Comparison of ENCODE assay signal across 9 cellular contexts in genomic region chr19:13835791-13836723, GRCh38. TPM values are rescaled to one million over a fixed set of nuclear protein-coding genes. Genes with fewer than 3 reads are reported as not detected.
A peak's percentile ranks its signal among the peaks of the same experiment; 100 is the strongest.
DNase-seq lines count a peak whose midpoint lies in the region; ATAC-seq, FAIRE-seq and TF ChIP-seq lines count a peak whose summit lies in the region.
"Had no signal": no experiment of that assay in that cellular context is flagged by ENCODE, and none has a peak within 500 bp of the region (broad histone marks: within the 10 kb centered on the region; RNA-seq: fewer than 3 reads in every experiment).

No MANE protein-coding gene starts in this region.

- no peak for TF ChIP-seq RAD21 in HepG2 (CRISPR knock-in tag; IDR thresholded peaks at IDR 0.05)

- H3K4me1 ChIP-seq in HepG2 (ENCODE audit: insufficient read depth, low read length) (peaks cover 43% of the 10 kb centered on the region), upper lobe of left lung (peaks cover 63 to 88% (median 77%) of the 10 kb centered on the region in 4 donors)

- peak overlapping the region; percentile 79 for H3K4me3 Mint-ChIP-seq in activated T-helper 2 cell treated with anti-CD3 and anti-CD28 coated beads, Interferon-gamma antibody, Interleukin-2, Interleukin-4, amounts not matched to agents 10 μg/mL and 5 μg/mL and 100 μg/mL, durations not matched to agents 14 hours and 24 hours and 36 hours (ENCODE audit: low read depth)

- peaks cover 16% of the 10 kb centered on the region for H3K79me2 ChIP-seq in HepG2 (ENCODE audit: insufficient read depth, low read length)

- DNase-seq in activated T-cell treated with anti-CD3 and anti-CD28 coated beads, Interleukin-2, amount 50 U/mL, for 1 hour, result peak; percentile 56
- no peak for DNase-seq in activated T-cell treated with anti-CD3 and anti-CD28 coated beads for 4 hours
- no peak for DNase-seq in activated T-helper 2 cell treated with anti-CD3 and anti-CD28 coated beads, Interferon-gamma antibody, Interleukin-2, Interleukin-4, amounts not matched to agents 10 μg/mL and 5 μg/mL and 100 μg/mL, durations not matched to agents 14 hours and 24 hours and 36 hours (ENCODE audit: low spot score)
- no peak for DNase-seq in HepG2 (ENCODE audit: low spot score)
- peak; percentile 85 to 87 for DNase-seq in upper lobe of left lung
- no peak for DNase-seq in amniotic stem cell (lab: John Stamatoyannopoulos, UW)
- no peak for DNase-seq in WERI-Rb-1

- CTCF ChIA-PET in HepG2 (lab: Yijun Ruan, JAX; ENCODE audit: low intra/inter-chr PET ratio, low total read pairs), result no interaction called here

- POLR2A ChIA-PET in HepG2 (lab: Yijun Ruan, JAX), result interaction anchor here (0.7 to 1.5 kb wide), 3 partner anchors 11 to 26 kb away, joined by 3 to 5 read pairs (median 3); no protein-coding TSS in a partner anchor

- H3K27ac Mint-ChIP-seq in activated T-helper 2 cell treated with anti-CD3 and anti-CD28 coated beads, Interferon-gamma antibody, Interleukin-2, Interleukin-4, amounts not matched to agents 10 μg/mL and 5 μg/mL and 100 μg/mL, durations not matched to agents 14 hours and 24 hours and 36 hours, result peak overlapping the region; percentile 99

- in situ Hi-C loops in HepG2 (cut with HindIII; ENCODE audit: extremely low pct_ligation_motif_present, low pct_unique_long_range_greater_than_20kb), result no loop called here

- TF ChIP-seq CTCF in HepG2 (CRISPR knock-in tag; IDR thresholded peaks at IDR 0.05), result no peak
- TF ChIP-seq CTCF in upper lobe of left lung (IDR thresholded peaks at IDR 0.05), result no peak
- TF ChIP-seq CTCF in WERI-Rb-1 (IDR thresholded peaks at IDR 0.05; ENCODE audit: low read depth, low read length), result no peak

- H3K9me3 Mint-ChIP-seq in activated T-helper 2 cell treated with anti-CD3 and anti-CD28 coated beads, Interferon-gamma antibody, Interleukin-2, Interleukin-4, amounts not matched to agents 10 μg/mL and 5 μg/mL and 100 μg/mL, durations not matched to agents 14 hours and 24 hours and 36 hours, result no peaks in the 10 kb centered on the region

- TF ChIP-seq EP300 in HepG2 (IDR thresholded peaks at IDR 0.05; ENCODE audit: low read depth in 2 of 2, low read length in 2 of 2), result no peak
- TF ChIP-seq EP300 in HepG2 (CRISPR knock-in tag; IDR thresholded peaks at IDR 0.05; ENCODE audit: borderline replicate concordance), result no peak
- TF ChIP-seq EP300 in upper lobe of left lung (IDR thresholded peaks at IDR 0.05), result peak in 1 of 4 donors; percentile 43

- intact Hi-C loops in activated T-helper 2 cell treated with anti-CD3 and anti-CD28 coated beads, Interferon-gamma antibody, Interleukin-2, Interleukin-4, amounts not matched to agents 10 μg/mL and 5 μg/mL and 100 μg/mL, durations not matched to agents 14 hours and 24 hours and 36 hours (cut with micrococcal nuclease), result loop anchor here (2.0 to 5.0 kb wide), 4 partner anchors 51 to 1044 kb away; partner anchors contain the start of genes IER2, JUNB and STX10
- intact Hi-C loops in HepG2 (cut with micrococcal nuclease; ENCODE audit: unreplicated experiment), result no loop called here

- H3K36me3 ChIP-seq in HepG2 (replicated peaks in 1 of 2; ENCODE audit: control insufficient read depth in 1 of 2, insufficient read depth in 2 of 2, low read length in 2 of 2) (no peaks in the 10 kb centered on the region; a peak in 2 of 5 replicates), upper lobe of left lung (peaks cover 0 to 62% (median 35%) of the 10 kb centered on the region in 4 donors), WERI-Rb-1 (no peaks in the 10 kb centered on the region)

- no peaks in the 10 kb centered on the region for H3K27me3 Mint-ChIP-seq in activated T-helper 2 cell treated with anti-CD3 and anti-CD28 coated beads, Interferon-gamma antibody, Interleukin-2, Interleukin-4, amounts not matched to agents 10 μg/mL and 5 μg/mL and 100 μg/mL, durations not matched to agents 14 hours and 24 hours and 36 hours (ENCODE audit: low read depth)

- no peak for FAIRE-seq in HepG2 (lab: Jason Lieb, UNC)

- H3K27me3 ChIP-seq in HepG2 (ENCODE audit: control insufficient read depth in 1 of 2, insufficient read depth in 2 of 2, low read length in 2 of 2), result no peaks in the 10 kb centered on the region
- no peaks in the 10 kb centered on the region for H3K27me3 ChIP-seq in upper lobe of left lung
- H3K27me3 ChIP-seq in WERI-Rb-1 (ENCODE audit: insufficient read depth, low read depth, severe bottlenecking), result no peaks in the 10 kb centered on the region

- H3K9me3 ChIP-seq in HepG2 (ENCODE audit: low read length), result no peaks in the 10 kb centered on the region
- no peaks in the 10 kb centered on the region for H3K9me3 ChIP-seq in upper lobe of left lung
- H3K9me3 ChIP-seq in WERI-Rb-1 (ENCODE audit: severe bottlenecking), result no peaks in the 10 kb centered on the region

- BruUV-seq in HepG2 (replicated peaks; lab: Mats Ljungman, UMichigan), result no TSS peak

- H3K4me1 Mint-ChIP-seq in activated T-helper 2 cell treated with anti-CD3 and anti-CD28 coated beads, Interferon-gamma antibody, Interleukin-2, Interleukin-4, amounts not matched to agents 10 μg/mL and 5 μg/mL and 100 μg/mL, durations not matched to agents 14 hours and 24 hours and 36 hours (ENCODE audit: low read depth), result peaks cover 36% of the 10 kb centered on the region

- H3K36me3 Mint-ChIP-seq in activated T-helper 2 cell treated with anti-CD3 and anti-CD28 coated beads, Interferon-gamma antibody, Interleukin-2, Interleukin-4, amounts not matched to agents 10 μg/mL and 5 μg/mL and 100 μg/mL, durations not matched to agents 14 hours and 24 hours and 36 hours (ENCODE audit: low read depth), result peaks cover 61% of the 10 kb centered on the region

- no peak for TF ChIP-seq POLR2A in HepG2 (IDR thresholded peaks at IDR 0.05; ENCODE audit: insufficient read depth in 1 of 2, low read depth in 2 of 2, low read length in 2 of 2)
- TF ChIP-seq POLR2A in upper lobe of left lung (IDR thresholded peaks at IDR 0.05), result peak in 1 of 4 donors; percentile 8

- H3K4me2 ChIP-seq in HepG2 (ENCODE audit: low read depth, low read length), result no peak overlapping the region

- no peak overlapping the region for H2AFZ ChIP-seq in HepG2 (ENCODE audit: low read length)

- H3K9ac ChIP-seq in HepG2 (ENCODE audit: insufficient read depth, low read depth, low read length), result no peak overlapping the region

- H3K4me3 ChIP-seq in HepG2 (replicated peaks in 1 of 3; ENCODE audit: insufficient read depth in 1 of 3, low read depth in 2 of 3, low read length in 3 of 3) (no peak overlapping the region), upper lobe of left lung (peak overlapping the region in 3 of 4 donors; percentile 8 to 96 (median 11)), WERI-Rb-1 (ENCODE audit: low read depth, low read length) (no peak overlapping the region)

- no peaks in the 10 kb centered on the region for H4K20me1 ChIP-seq in HepG2 (ENCODE audit: insufficient read depth, low read length)

- ATAC-seq in HepG2 (no peak), upper lobe of left lung (ENCODE audit: low FRiP score in 2 of 2) (no peak)
- no peak for ATAC-seq in activated CD4-positive, CD25-positive, alpha-beta regulatory T cell treated with anti-CD3 and anti-CD28 coated beads, Interleukin-2, amount 50 U/mL, for 24 hours

- no peak overlapping the region for H3K27ac ChIP-seq in HepG2 (ENCODE audit: extremely low read length, insufficient read depth, low read length)
- H3K27ac ChIP-seq in upper lobe of left lung, result peak overlapping the region; percentile 99 to 100 (median 100)
- no peak overlapping the region for H3K27ac ChIP-seq in WERI-Rb-1

- 93% methylated on average over 14 of the region's 21 CpGs for WGBS in HepG2 (ENCODE audit: low lambda C conversion rate)
- 35 to 36% methylated on average over 11 to 17 of the region's 21 CpGs for WGBS in upper lobe of left lung, 2 donors

RNA-seq across cellular contexts. Expression of gene ZSWIM4, which starts 40.8 kb away (rescaled TPM):
- 9.8 and 10.6 TPM in 2 replicates for total RNA-seq in activated T-helper 2 cell treated with anti-CD3 and anti-CD28 coated beads, Interferon-gamma antibody, Interleukin-2, Interleukin-4, amounts not matched to agents 10 μg/mL and 5 μg/mL and 100 μg/mL, durations not matched to agents 14 hours and 24 hours and 36 hours
- 0.27 and 0.33 TPM in 2 replicates for total RNA-seq in HepG2 (2016; rRNA removed; fragmentation: Illumina TruSeq; extraction: Trizol)
- total RNA-seq in HepG2 (2016; cell fraction: cytosol; rRNA removed; fragmentation: Illumina TruSeq; extraction: Trizol; ENCODE audit: low read depth), result 0.10 and 0.35 TPM in 2 replicates
- 0.22 and 0.28 TPM in 2 replicates for total RNA-seq in HepG2 (2016; cell fraction: insoluble cytoplasmic fraction; rRNA removed; fragmentation: Illumina TruSeq; extraction: Trizol)
- 0.09 and 0.14 TPM in 2 replicates for total RNA-seq in HepG2 (2016; cell fraction: membrane; rRNA removed; fragmentation: Illumina TruSeq; extraction: Trizol)
- 0.28 and 0.37 TPM in 2 replicates for total RNA-seq in HepG2 (2016; cell fraction: nucleus; rRNA removed; fragmentation: Illumina TruSeq; extraction: Trizol)
- 0.86 and 1.8 TPM in 2 replicates for polyA plus RNA-seq in HepG2 (2011; rRNA removed)
- 0.91 and 1.2 TPM in 2 replicates for polyA plus RNA-seq in HepG2 (2011; cell fraction: cytosol; rRNA removed)
- polyA plus RNA-seq in HepG2 (2011; cell fraction: nucleus; rRNA removed), result 3.4 and 3.5 TPM in 2 replicates
- polyA plus RNA-seq in HepG2 (2012), result 1.5 and 2.1 TPM in 2 replicates
- polyA plus RNA-seq in HepG2 (2016; cell fraction: cytosol; fragmentation: Illumina TruSeq; extraction: Trizol; ENCODE audit: low read depth), result 0.02 TPM in 1 of 2 replicates, not detected in the other
- 0.38 and 0.45 TPM in 2 replicates for polyA plus RNA-seq in HepG2 (2016; cell fraction: insoluble cytoplasmic fraction; fragmentation: Illumina TruSeq; extraction: Trizol; ENCODE audit: low read depth)
- polyA plus RNA-seq in HepG2 (2016; cell fraction: membrane; fragmentation: Illumina TruSeq; extraction: Trizol; ENCODE audit: low read depth), result 0.14 and 0.20 TPM in 2 replicates
- 0.48 and 0.55 TPM in 2 replicates for polyA plus RNA-seq in HepG2 (2016; cell fraction: nucleus; fragmentation: Illumina TruSeq; extraction: Trizol; ENCODE audit: insufficient read depth, low read depth)
- polyA minus RNA-seq in HepG2 (2011; rRNA and poly(A)+ RNA removed; ENCODE audit: low replicate concordance), result 1.7 and 5.3 TPM in 2 replicates
- polyA minus RNA-seq in HepG2 (2011; cell fraction: cytosol; rRNA and poly(A)+ RNA removed), result 2.5 and 2.7 TPM in 2 replicates
- polyA minus RNA-seq in HepG2 (2011; cell fraction: nucleus; rRNA and poly(A)+ RNA removed), result 2.1 and 2.4 TPM in 2 replicates
- 10 to 100 TPM in 4 of 6 donors, 1 to 10 TPM in 2; 7.3 to 22.6 (median 10.1) TPM for total RNA-seq in upper lobe of left lung

RNA-seq across cellular contexts. Expression of gene NANOS3, which starts 40.9 kb away (rescaled TPM):
- total RNA-seq in activated T-helper 2 cell treated with anti-CD3 and anti-CD28 coated beads, Interferon-gamma antibody, Interleukin-2, Interleukin-4, amounts not matched to agents 10 μg/mL and 5 μg/mL and 100 μg/mL, durations not matched to agents 14 hours and 24 hours and 36 hours, result 1.6 and 1.8 TPM in 2 replicates
- total RNA-seq in HepG2 (2016; rRNA removed; fragmentation: Illumina TruSeq; extraction: Trizol) (not detected in 2 replicates), upper lobe of left lung (1 to 10 TPM in 2 of 6 donors, not detected in 4; 1.3 to 5.2 TPM)
- total RNA-seq in HepG2 (2016; cell fraction: cytosol; rRNA removed; fragmentation: Illumina TruSeq; extraction: Trizol; ENCODE audit: low read depth), result not detected in 2 replicates
- not detected in 2 replicates for total RNA-seq in HepG2 (2016; cell fraction: insoluble cytoplasmic fraction; rRNA removed; fragmentation: Illumina TruSeq; extraction: Trizol)
- not detected in 2 replicates for total RNA-seq in HepG2 (2016; cell fraction: membrane; rRNA removed; fragmentation: Illumina TruSeq; extraction: Trizol)
- not detected in 2 replicates for total RNA-seq in HepG2 (2016; cell fraction: nucleus; rRNA removed; fragmentation: Illumina TruSeq; extraction: Trizol)
- 0.21 TPM in 1 of 2 replicates, not detected in the other for polyA plus RNA-seq in HepG2 (2011; rRNA removed)
- not detected in 2 replicates for polyA plus RNA-seq in HepG2 (2011; cell fraction: cytosol; rRNA removed)
- 1.1 and 1.8 TPM in 2 replicates for polyA plus RNA-seq in HepG2 (2011; cell fraction: nucleus; rRNA removed)
- polyA plus RNA-seq in HepG2 (2012), result 1.1 TPM in 1 of 2 replicates, not detected in the other
- polyA plus RNA-seq in HepG2 (2016; cell fraction: cytosol; fragmentation: Illumina TruSeq; extraction: Trizol; ENCODE audit: low read depth), result not detected in 2 replicates
- polyA plus RNA-seq in HepG2 (2016; cell fraction: insoluble cytoplasmic fraction; fragmentation: Illumina TruSeq; extraction: Trizol; ENCODE audit: low read depth), result not detected in 2 replicates
- polyA plus RNA-seq in HepG2 (2016; cell fraction: membrane; fragmentation: Illumina TruSeq; extraction: Trizol; ENCODE audit: low read depth), result not detected in 2 replicates
- polyA plus RNA-seq in HepG2 (2016; cell fraction: nucleus; fragmentation: Illumina TruSeq; extraction: Trizol; ENCODE audit: insufficient read depth, low read depth), result not detected in 2 replicates
- not detected in 2 replicates for polyA minus RNA-seq in HepG2 (2011; rRNA and poly(A)+ RNA removed; ENCODE audit: low replicate concordance)
- polyA minus RNA-seq in HepG2 (2011; cell fraction: cytosol; rRNA and poly(A)+ RNA removed), result not detected in 2 replicates
- not detected in 2 replicates for polyA minus RNA-seq in HepG2 (2011; cell fraction: nucleus; rRNA and poly(A)+ RNA removed)
- total RNA-seq: kidney epithelial cell had no signal

Comparison
In these comparisons a context has a peak if more than half of its experiments do, and no peak if none do; other contexts are left out.
1. DNase-seq: peak in activated T-cell treated with anti-CD3 and anti-CD28 coated beads, Interleukin-2, amount 50 U/mL, for 1 hour (single experiment) and upper lobe of left lung (2 of 2); none in activated T-cell treated with anti-CD3 and anti-CD28 coated beads for 4 hours (single experiment), activated T-helper 2 cell treated with anti-CD3 and anti-CD28 coated beads, Interferon-gamma antibody, Interleukin-2, Interleukin-4, amounts not matched to agents 10 μg/mL and 5 μg/mL and 100 μg/mL, durations not matched to agents 14 hours and 24 hours and 36 hours (single experiment), HepG2 (single experiment), amniotic stem cell (single experiment) and WERI-Rb-1 (single experiment).
2. H3K27ac ChIP-seq: peak in upper lobe of left lung (4 of 4); none in HepG2 (single experiment) and WERI-Rb-1 (single experiment).
3. H3K4me3 ChIP-seq: peak in upper lobe of left lung (3 of 4); none in HepG2 (0 of 3) and WERI-Rb-1 (single experiment).